ENCODE assay signal across 8 cellular contexts in genomic region chr18:76405761-76406356, GRCh38.
A peak's percentile ranks its signal among the peaks of the same experiment; 100 is the strongest.
DNase-seq lines count a peak whose midpoint lies in the region; ATAC-seq and TF ChIP-seq lines count a peak whose summit lies in the region.

No MANE protein-coding gene starts in this region.

- peaks cover 0 to 38% (median 9%) of the 10 kb centered on the region in 4 donors for H3K4me1 ChIP-seq in sigmoid colon

- no peak overlapping the region for H3K4me3 ChIP-seq in sigmoid colon

- peaks cover 3 to 8% of the 10 kb centered on the region in 2 donors for H3K36me3 Mint-ChIP-seq in activated T-cell treated with anti-CD3 and anti-CD28 coated beads, Interleukin-2, amount 50 U/mL, for 72 hours (ENCODE audit: insufficient read depth in 2 of 2)
- peaks cover 7% of the 10 kb centered on the region for H3K36me3 Mint-ChIP-seq in glutamatergic neuron (ENCODE audit: unreplicated experiment)

- H3K4me3 Mint-ChIP-seq in activated T-cell treated with anti-CD3 and anti-CD28 coated beads, Interleukin-2, amount 50 U/mL, for 72 hours: no peak overlapping the region
- H3K4me3 Mint-ChIP-seq in glutamatergic neuron (ENCODE audit: unreplicated experiment): no peak overlapping the region

- H3K27ac ChIP-seq in sigmoid colon: no peak overlapping the region

- ATAC-seq in Right ventricle myocardium inferior: peak; percentile 35
- ATAC-seq in activated T-cell treated with anti-CD3 and anti-CD28 coated beads, Interleukin-2, amount 50 U/mL, for 72 hours (replicated peaks in 1 of 2): peak in 1 of 2 donors; percentile 33
- no peak for ATAC-seq in GM18520 (IDR thresholded peaks at IDR 0.05; ENCODE audit: unreplicated experiment)

- no peaks in the 10 kb centered on the region for H3K27me3 ChIP-seq in sigmoid colon

- H3K9me3 Mint-ChIP-seq in activated T-cell treated with anti-CD3 and anti-CD28 coated beads, Interleukin-2, amount 50 U/mL, for 72 hours: peaks cover 0 to 2% of the 10 kb centered on the region in 2 donors
- H3K9me3 Mint-ChIP-seq in glutamatergic neuron (ENCODE audit: unreplicated experiment): peaks cover 34% of the 10 kb centered on the region

- peak; percentile 73 for DNase-seq in Right ventricle myocardium inferior (ENCODE audit: missing footprints)
- no peak for DNase-seq in cardiac septum (ENCODE audit: low spot score)
- peak; percentile 7 to 10 for DNase-seq in NCI-H1930 (lab: John Stamatoyannopoulos, UW)
- DNase-seq in activated T-cell treated with anti-CD3 and anti-CD28 coated beads, Interleukin-2, amount 50 U/mL, for 72 hours: peak; percentile 48 to 50
- DNase-seq in glutamatergic neuron: peak; percentile 48
- peak; percentile 79 for DNase-seq in sigmoid colon
- DNase-seq in globus pallidus (ENCODE audit: low spot score): no peak

- H3K27me3 Mint-ChIP-seq in activated T-cell treated with anti-CD3 and anti-CD28 coated beads, Interleukin-2, amount 50 U/mL, for 72 hours (ENCODE audit: low read depth): no peaks in the 10 kb centered on the region
- peaks cover 25% of the 10 kb centered on the region for H3K27me3 Mint-ChIP-seq in glutamatergic neuron (ENCODE audit: unreplicated experiment)

- TF ChIP-seq EP300 in sigmoid colon (IDR thresholded peaks at IDR 0.05): no peak

- intact Hi-C loops in Right ventricle myocardium inferior (cut with DNase I) (loop anchor here (5.0 kb wide), 1 partner anchor 86 kb away; no protein-coding TSS in a partner anchor), cardiac septum (cut with DNase I) (loop anchor here (5.0 kb wide), 1 partner anchor 91 kb away; the partner anchor contains the start of gene ZNF516), sigmoid colon (cut with DNase I) (no loop called here)

- H3K27ac Mint-ChIP-seq in activated T-cell treated with anti-CD3 and anti-CD28 coated beads, Interleukin-2, amount 50 U/mL, for 72 hours: no peak overlapping the region
- peak overlapping the region; percentile 86 for H3K27ac Mint-ChIP-seq in glutamatergic neuron (ENCODE audit: unreplicated experiment)

- TF ChIP-seq POLR2A in sigmoid colon (IDR thresholded peaks at IDR 0.05): no peak

- no peaks in the 10 kb centered on the region for H3K9me3 ChIP-seq in sigmoid colon

- peaks cover 24% of the 10 kb centered on the region for H3K4me1 Mint-ChIP-seq in activated T-cell treated with anti-CD3 and anti-CD28 coated beads, Interleukin-2, amount 50 U/mL, for 72 hours (ENCODE audit: low read depth)
- peaks cover 57% of the 10 kb centered on the region for H3K4me1 Mint-ChIP-seq in glutamatergic neuron (ENCODE audit: low read depth, unreplicated experiment)

- H3K36me3 ChIP-seq in sigmoid colon: no peaks in the 10 kb centered on the region

- TF ChIP-seq CTCF in glutamatergic neuron (IDR thresholded peaks at IDR 0.05; ENCODE audit: partially characterized antibody, unreplicated experiment) (peak; percentile 59), sigmoid colon (IDR thresholded peaks at IDR 0.05) (peak in 3 of 4 experiments; percentile 53 to 80 (median 64))

- WGBS in sigmoid colon, 2 donors: 78 to 84% methylated on average over 31 of the region's 31 CpGs

Comparison
In these comparisons a context has a peak if more than half of its experiments do, and no peak if none do; other contexts are left out.
1. DNase-seq: peak in Right ventricle myocardium inferior (single experiment), NCI-H1930 (2 of 2), activated T-cell treated with anti-CD3 and anti-CD28 coated beads, Interleukin-2, amount 50 U/mL, for 72 hours (2 of 2), glutamatergic neuron (single experiment) and sigmoid colon (single experiment); none in cardiac septum (single experiment) and globus pallidus (single experiment).